Comparison of ENCODE assay signal across 11 cellular contexts in the genomic region with DNA sequence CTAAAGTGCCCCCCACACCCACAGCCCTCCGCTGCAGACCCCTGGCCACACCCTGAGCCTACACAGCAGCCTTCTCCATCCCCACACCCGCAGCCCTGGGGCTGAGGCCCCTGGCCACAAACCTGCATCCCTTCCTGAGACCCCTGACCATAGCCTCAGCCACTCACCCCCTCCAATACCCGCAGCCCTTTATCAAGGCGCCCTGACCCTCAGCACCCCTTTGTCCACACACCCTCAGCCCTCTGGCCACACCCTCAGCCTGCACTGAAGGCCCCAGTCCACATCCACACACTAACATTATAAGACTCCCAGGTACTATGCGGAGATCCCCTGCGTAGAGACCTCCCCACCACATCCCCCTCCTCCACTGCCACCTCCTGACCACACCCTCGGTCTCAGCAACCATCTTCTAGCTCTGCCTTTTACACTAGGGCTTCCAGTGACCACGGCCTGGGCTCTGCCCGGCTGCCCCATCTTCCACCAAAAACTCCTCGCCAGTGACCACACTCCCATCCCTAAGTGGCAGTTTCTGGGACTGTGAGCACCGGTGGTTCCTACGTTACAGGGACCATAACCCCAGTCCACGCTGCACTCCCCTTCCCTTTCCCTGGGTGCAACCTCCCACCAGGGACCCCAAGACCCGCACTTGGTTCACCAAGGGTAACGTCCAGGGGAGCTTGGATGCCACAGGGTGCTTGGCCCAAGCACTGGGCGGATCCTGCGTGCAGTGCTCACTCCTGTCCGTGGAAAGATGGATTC. TPM values are rescaled to one million over a fixed set of nuclear protein-coding genes. Genes with fewer than 3 reads are reported as not detected.
DNase-seq lines count a peak whose midpoint lies in the region; ATAC-seq and TF ChIP-seq lines count a peak whose summit lies in the region.
"Had no signal": no experiment of that assay in that cellular context is flagged by ENCODE, and none has a peak within 500 bp of the region (broad histone marks: within the 10 kb centered on the region; RNA-seq: fewer than 3 reads in every experiment).

No MANE protein-coding gene starts in this region.

- H3K27me3 Mint-ChIP-seq in endothelial cell (ENCODE audit: unreplicated experiment) (peaks cover 23% of the 10 kb centered on the region), neural crest cell (ENCODE audit: low read depth) (peaks cover 53% of the 10 kb centered on the region)

- H3K36me3 Mint-ChIP-seq in endothelial cell (ENCODE audit: low read depth, unreplicated experiment) (peaks cover 12% of the 10 kb centered on the region), neural crest cell (ENCODE audit: low read depth) (no peaks in the 10 kb centered on the region)

- DNase-seq in left ventricle myocardium inferior (no peak), Right ventricle myocardium superior (no peak), endothelial cell (ENCODE audit: low spot score) (no peak), neural crest cell (ENCODE audit: low read depth, low spot score) (no peak), uterus (no peak), NCI-H1105 (lab: John Stamatoyannopoulos, UW) (no peak), NCI-H510A (lab: John Stamatoyannopoulos, UW) (no peak)
- DNase-seq: activated gamma-delta T cell, MG63 had no signal

- H3K4me3 Mint-ChIP-seq in endothelial cell (ENCODE audit: unreplicated experiment) (no peak overlapping the region), neural crest cell (peak overlapping the region; percentile 57)

- H3K4me1 ChIP-seq in left ventricle myocardium inferior, result peaks cover 64% of the 10 kb centered on the region
- peaks cover 0 to 26% of the 10 kb centered on the region in 2 donors for H3K4me1 ChIP-seq in uterus

- ATAC-seq in Right ventricle myocardium superior (ENCODE audit: poor library complexity), result no peak
- ATAC-seq in GM21526 (IDR thresholded peaks at IDR 0.05; ENCODE audit: low FRiP score, unreplicated experiment), result no peak

- no peaks in the 10 kb centered on the region for H3K36me3 ChIP-seq in left ventricle myocardium inferior
- H3K36me3 ChIP-seq in uterus, result no peaks in the 10 kb centered on the region
- H3K36me3 ChIP-seq: BLaER1 treated with 17β-estradiol and CSF1 and Interleukin-3, amounts not matched to agents 10 nM and 100 nM; MG63 had no signal

- intact Hi-C loops in left ventricle myocardium inferior (cut with micrococcal nuclease), result no loop called here
- intact Hi-C loops in Right ventricle myocardium superior (cut with DNase I), result loop anchor here (10.0 kb wide), 1 partner anchor 128 kb away; no protein-coding TSS in a partner anchor
- intact Hi-C loops in uterus (cut with DNase I; ENCODE audit: low total_unique reads), result no loop called here

- peaks cover 19% of the 10 kb centered on the region for H3K27me3 ChIP-seq in left ventricle myocardium inferior (ENCODE audit: low read depth)
- H3K27me3 ChIP-seq in uterus, result no peaks in the 10 kb centered on the region
- H3K27me3 ChIP-seq: MG63 had no signal

- H3K27ac ChIP-seq in left ventricle myocardium inferior (replicated peaks) (peak overlapping the region; percentile 69), uterus (peak overlapping the region; percentile 18 to 54)

- H3K9me3 ChIP-seq in left ventricle myocardium inferior (replicated peaks) (no peaks in the 10 kb centered on the region), uterus (no peaks in the 10 kb centered on the region)
- H3K9me3 ChIP-seq: BLaER1 treated with 17β-estradiol and CSF1 and Interleukin-3, amounts not matched to agents 10 nM and 100 nM; MG63 had no signal

- no peak for TF ChIP-seq CTCF in left ventricle myocardium inferior (IDR thresholded peaks at IDR 0.05; ENCODE audit: borderline replicate concordance)
- TF ChIP-seq CTCF in endothelial cell (IDR thresholded peaks at IDR 0.05; ENCODE audit: unreplicated experiment), result no peak
- no peak for TF ChIP-seq CTCF in neural crest cell (conservative IDR thresholded peaks at IDR 0.05)
- no peak for TF ChIP-seq CTCF in uterus (IDR thresholded peaks at IDR 0.05)

- no peak for TF ChIP-seq POLR2A in uterus (IDR thresholded peaks at IDR 0.05)

- peak overlapping the region; percentile 59 for H3K27ac Mint-ChIP-seq in endothelial cell (ENCODE audit: unreplicated experiment)
- H3K27ac Mint-ChIP-seq in neural crest cell (ENCODE audit: unreplicated experiment), result no peak overlapping the region

- H3K9me3 Mint-ChIP-seq in endothelial cell (ENCODE audit: unreplicated experiment), result no peaks in the 10 kb centered on the region
- H3K9me3 Mint-ChIP-seq in neural crest cell, result no peaks in the 10 kb centered on the region

- H3K4me1 Mint-ChIP-seq in endothelial cell (ENCODE audit: unreplicated experiment) (peaks cover 3% of the 10 kb centered on the region), neural crest cell (peaks cover 32% of the 10 kb centered on the region)

- H3K4me3 ChIP-seq in left ventricle myocardium inferior (peak overlapping the region; percentile 66), uterus (peak overlapping the region; percentile 28 to 34)
- H3K4me3 ChIP-seq: MG63 had no signal

RNA-seq across cellular contexts. Expression of a gene that starts 0.8 kb away (rescaled TPM):
- total RNA-seq in left ventricle myocardium inferior (15.5 TPM), Right ventricle myocardium superior (8.9 TPM), endothelial cell (ENCODE audit: unreplicated experiment) (1.1 TPM), neural crest cell (3.4 and 4.7 TPM in 2 replicates), uterus (10 to 100 TPM; 13.4 to 26.6 (median 16.2) TPM)

RNA-seq across cellular contexts. Expression of a gene that starts 23.8 kb away (rescaled TPM):
- 2.9 TPM for total RNA-seq in left ventricle myocardium inferior
- total RNA-seq in Right ventricle myocardium superior, result 3.4 TPM
- 7.2 TPM for total RNA-seq in endothelial cell (ENCODE audit: unreplicated experiment)
- 9.5 and 10.2 TPM in 2 replicates for total RNA-seq in neural crest cell
- 10 to 100 TPM; 14.7 to 30.6 (median 25.6) TPM for total RNA-seq in uterus

RNA-seq across cellular contexts. Expression of a gene that starts 38.4 kb away (rescaled TPM):
- 0.99 TPM for total RNA-seq in left ventricle myocardium inferior
- total RNA-seq in Right ventricle myocardium superior, result 0.89 TPM
- 3.3 TPM for total RNA-seq in endothelial cell (ENCODE audit: unreplicated experiment)
- 3.8 and 4.7 TPM in 2 replicates for total RNA-seq in neural crest cell
- 10 to 100 TPM in 2 of 4 donors, 1 to 10 TPM in 2; 1.2 to 82.1 (median 9.7) TPM for total RNA-seq in uterus
